Comparison of ENCODE assay signal across 13 cellular contexts in the genomic region with DNA sequence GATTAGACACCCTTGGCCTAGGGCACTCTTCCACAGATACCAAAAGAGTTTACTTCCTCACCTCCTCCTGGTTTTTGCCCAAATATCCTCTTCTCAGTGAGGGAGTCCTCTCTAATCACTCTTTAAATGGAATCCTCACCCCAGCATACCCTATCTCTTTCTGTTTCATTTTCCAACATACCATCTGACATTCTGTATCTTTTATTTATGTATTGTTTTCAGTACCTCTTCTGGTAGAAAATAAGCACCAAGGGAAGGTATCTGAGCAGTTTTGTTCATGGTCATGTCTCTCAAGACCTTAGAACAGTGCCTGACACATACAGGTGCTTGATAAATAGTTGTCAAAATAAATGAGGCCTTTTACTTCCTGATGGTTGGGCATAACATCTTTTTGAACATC. TPM values are rescaled to one million over a fixed set of nuclear protein-coding genes. Genes with fewer than 3 reads are reported as not detected.
DNase-seq lines count a peak whose midpoint lies in the region; ATAC-seq, FAIRE-seq and TF ChIP-seq lines count a peak whose summit lies in the region.
"Had no signal": no experiment of that assay in that cellular context is flagged by ENCODE, and none has a peak within 500 bp of the region (broad histone marks: within the 10 kb centered on the region; RNA-seq: fewer than 3 reads in every experiment).

No MANE protein-coding gene starts in this region.

- H3K27me3 ChIP-seq in K562 (ENCODE audit: control insufficient read depth in 2 of 2, insufficient read depth in 2 of 2, low read length in 2 of 2) = no peaks in the 10 kb centered on the region

- peaks cover 0 to 6% of the 10 kb centered on the region in 2 experiments; a peak in 2 of 5 replicates for H3K4me1 ChIP-seq in K562 (replicated peaks in 1 of 2; ENCODE audit: control insufficient read depth in 2 of 2, insufficient read depth in 2 of 2, low read length in 2 of 2)

- H3K9me3 ChIP-seq in K562 (replicated peaks; ENCODE audit: control insufficient read depth, insufficient read depth, low read depth, low read length) = no peaks in the 10 kb centered on the region

- no peak for TF ChIP-seq POLR2A in K562 (conservative IDR thresholded peaks at IDR 0.05)

- TF ChIP-seq EP300 in K562 (IDR thresholded peaks at IDR 0.05; ENCODE audit: low read length) = no peak

- H3K9me1 ChIP-seq in K562 (ENCODE audit: control insufficient read depth, insufficient read depth, low read length) = no peaks in the 10 kb centered on the region

- TF ChIP-seq RAD21 in K562 (CRISPR knock-in tag; conservative IDR thresholded peaks at IDR 0.05 in 1 of 2, IDR thresholded peaks at IDR 0.05 in 1 of 2) = no peak

- H4K20me1 ChIP-seq in K562 (replicated peaks; ENCODE audit: control insufficient read depth, insufficient read depth, low read length) = no peaks in the 10 kb centered on the region

- H3K36me3 ChIP-seq in K562 (ENCODE audit: control insufficient read depth, insufficient read depth, low read length) = no peaks in the 10 kb centered on the region

- no peak overlapping the region for H3K4me2 ChIP-seq in K562 (ENCODE audit: insufficient read depth, low read length)

- in situ Hi-C loops in K562 (cut with MboI) (no loop called here), ACHN (cut with HindIII; ENCODE audit: low pct_ligation_motif_present, low pct_unique_long_range_greater_than_20kb, low sequenced_read_pairs) (no loop called here)

- H2AFZ ChIP-seq in K562 (ENCODE audit: low read depth, low read length) = no peak overlapping the region; the same call in 1 of the 2 replicates

- no peak for FAIRE-seq in K562 (lab: Jason Lieb, UNC)
- FAIRE-seq: endometrium, HepG2, islet of Langerhans had no signal

- peak; percentile 54 for ATAC-seq in GM18873 (IDR thresholded peaks at IDR 0.05; ENCODE audit: low FRiP score, unreplicated experiment)
- peak; percentile 68 for ATAC-seq in GM21526 (IDR thresholded peaks at IDR 0.05; ENCODE audit: low FRiP score, unreplicated experiment)
- peak; percentile 76 for ATAC-seq in HG03139 (IDR thresholded peaks at IDR 0.05; ENCODE audit: unreplicated experiment)
- ATAC-seq in K562 = peak; percentile 22; the same call in 1 of the 3 replicates
- ATAC-seq: HepG2 had no signal

- BruUV-seq in K562 (replicated peaks; lab: Mats Ljungman, UMichigan) = no TSS peak

- H3K79me2 ChIP-seq in K562 (ENCODE audit: control insufficient read depth, insufficient read depth, low read length) = no peaks in the 10 kb centered on the region

- no peak for DNase-seq in K562 (ENCODE audit: extremely low read depth in 1 of 4, low spot score in 3 of 4)
- DNase-seq in NCI-H2171 treated with DMSO at 0.1 percent for 48 hours (lab: John Stamatoyannopoulos, UW) = no peak
- DNase-seq in ureter (ENCODE audit: low spot score) = no peak
- no peak for DNase-seq in ACHN
- DNase-seq in epidermal melanocyte (ENCODE audit: insufficient read length, low spot score) = no peak
- DNase-seq: NCI-H345 had no signal

- CTCF ChIA-PET in K562 (lab: Yijun Ruan, JAX; ENCODE audit: low intra/inter-chr PET ratio) = no interaction called here

- TF ChIP-seq CTCF in K562 (IDR thresholded peaks at IDR 0.05 in 2 of 3, conservative IDR thresholded peaks at IDR 0.05 in 1 of 3; ENCODE audit: insufficient read depth in 2 of 3, low read depth in 1 of 3, low read length in 3 of 3) = no peak

- H3K27ac ChIP-seq in K562 (ENCODE audit: extremely low read depth, low read depth, low read length) = no peak overlapping the region

- H3K9ac ChIP-seq in K562 (ENCODE audit: insufficient read depth in 1 of 2, low read depth in 2 of 2, low read length in 2 of 2) = no peak overlapping the region

- POLR2A ChIA-PET in K562 (lab: Yijun Ruan, JAX) = interaction anchor here (0.7 kb wide), 1 partner anchor 1961 kb away, joined by 5 read pairs; no protein-coding TSS in a partner anchor

- no peak overlapping the region for H3K4me3 ChIP-seq in K562

- intact Hi-C loops in K562 (cut with micrococcal nuclease) = no loop called here

TF ChIP-seq in K562, 482 proteins besides CTCF, POLR2A, EP300 and RAD21 (continues in another document):
- TF ChIP-seq ETV6 (IDR thresholded peaks at IDR 0.05; ENCODE audit: borderline replicate concordance in 1 of 2, low read depth in 2 of 2, low read length in 1 of 2) = no peak
- no peak for TF ChIP-seq ETV6 (CRISPR knock-in tag; IDR thresholded peaks at IDR 0.05; ENCODE audit: borderline replicate concordance)
- TF ChIP-seq BRCA1 (IDR thresholded peaks at IDR 0.05) = no peak
- no peak for TF ChIP-seq BRCA1 (CRISPR knock-in tag; IDR thresholded peaks at IDR 0.05)
- TF ChIP-seq, protein P1, sequence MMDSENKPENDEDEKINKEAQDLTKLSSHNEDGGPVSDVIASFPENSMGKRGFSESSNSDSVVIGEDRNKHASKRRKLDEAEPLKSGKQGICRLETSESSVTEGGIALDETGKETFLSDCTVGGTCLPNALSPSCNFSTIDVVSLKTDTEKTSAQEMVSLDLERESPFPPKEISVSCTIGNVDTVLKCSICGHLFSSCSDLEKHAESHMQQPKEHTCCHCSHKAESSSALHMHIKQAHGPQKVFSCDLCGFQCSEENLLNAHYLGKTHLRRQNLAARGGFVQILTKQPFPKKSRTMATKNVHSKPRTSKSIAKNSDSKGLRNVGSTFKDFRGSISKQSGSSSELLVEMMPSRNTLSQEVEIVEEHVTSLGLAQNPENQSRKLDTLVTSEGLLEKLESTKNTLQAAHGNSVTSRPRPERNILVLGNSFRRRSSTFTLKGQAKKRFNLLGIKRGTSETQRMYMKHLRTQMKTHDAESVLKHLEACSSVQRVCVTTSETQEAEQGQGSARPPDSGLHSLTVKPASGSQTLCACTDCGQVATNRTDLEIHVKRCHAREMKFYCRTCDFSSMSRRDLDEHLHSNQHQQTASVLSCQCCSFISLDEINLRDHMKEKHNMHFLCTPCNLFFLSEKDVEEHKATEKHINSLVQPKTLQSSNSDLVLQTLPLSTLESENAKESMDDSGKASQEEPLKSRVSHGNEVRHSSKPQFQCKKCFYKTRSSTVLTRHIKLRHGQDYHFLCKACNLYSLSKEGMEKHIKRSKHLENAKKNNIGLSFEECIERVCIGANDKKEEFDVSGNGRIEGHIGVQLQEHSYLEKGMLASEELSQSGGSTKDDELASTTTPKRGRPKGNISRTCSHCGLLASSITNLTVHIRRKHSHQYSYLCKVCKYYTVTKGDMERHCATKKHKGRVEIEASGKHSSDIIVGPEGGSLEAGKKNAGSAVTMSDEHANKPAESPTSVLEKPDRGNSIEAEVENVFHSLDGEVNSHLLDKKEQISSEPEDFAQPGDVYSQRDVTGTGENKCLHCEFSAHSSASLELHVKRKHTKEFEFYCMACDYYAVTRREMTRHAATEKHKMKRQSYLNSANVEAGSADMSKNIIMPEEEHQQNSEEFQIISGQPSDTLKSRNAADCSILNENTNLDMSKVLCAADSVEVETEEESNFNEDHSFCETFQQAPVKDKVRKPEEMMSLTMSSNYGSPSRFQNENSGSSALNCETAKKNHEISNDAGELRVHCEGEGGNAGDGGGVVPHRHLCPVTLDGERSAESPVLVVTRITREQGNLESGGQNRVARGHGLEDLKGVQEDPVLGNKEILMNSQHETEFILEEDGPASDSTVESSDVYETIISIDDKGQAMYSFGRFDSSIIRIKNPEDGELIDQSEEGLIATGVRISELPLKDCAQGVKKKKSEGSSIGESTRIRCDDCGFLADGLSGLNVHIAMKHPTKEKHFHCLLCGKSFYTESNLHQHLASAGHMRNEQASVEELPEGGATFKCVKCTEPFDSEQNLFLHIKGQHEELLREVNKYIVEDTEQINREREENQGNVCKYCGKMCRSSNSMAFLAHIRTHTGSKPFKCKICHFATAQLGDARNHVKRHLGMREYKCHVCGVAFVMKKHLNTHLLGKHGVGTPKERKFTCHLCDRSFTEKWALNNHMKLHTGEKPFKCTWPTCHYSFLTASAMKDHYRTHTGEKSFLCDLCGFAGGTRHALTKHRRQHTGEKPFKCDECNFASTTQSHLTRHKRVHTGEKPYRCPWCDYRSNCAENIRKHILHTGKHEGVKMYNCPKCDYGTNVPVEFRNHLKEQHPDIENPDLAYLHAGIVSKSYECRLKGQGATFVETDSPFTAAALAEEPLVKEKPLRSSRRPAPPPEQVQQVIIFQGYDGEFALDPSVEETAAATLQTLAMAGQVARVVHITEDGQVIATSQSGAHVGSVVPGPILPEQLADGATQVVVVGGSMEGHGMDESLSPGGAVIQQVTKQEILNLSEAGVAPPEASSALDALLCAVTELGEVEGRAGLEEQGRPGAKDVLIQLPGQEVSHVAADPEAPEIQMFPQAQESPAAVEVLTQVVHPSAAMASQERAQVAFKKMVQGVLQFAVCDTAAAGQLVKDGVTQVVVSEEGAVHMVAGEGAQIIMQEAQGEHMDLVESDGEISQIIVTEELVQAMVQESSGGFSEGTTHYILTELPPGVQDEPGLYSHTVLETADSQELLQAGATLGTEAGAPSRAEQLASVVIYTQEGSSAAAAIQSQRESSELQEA (IDR thresholded peaks at IDR 0.05; ENCODE audit: low read depth) = no peak
- no peak for TF ChIP-seq PRMT5 (CRISPR knock-in tag; IDR thresholded peaks at IDR 0.05)
- TF ChIP-seq NCOA4 (IDR thresholded peaks at IDR 0.05; ENCODE audit: partially characterized antibody) = no peak
- TF ChIP-seq THRAP3 (IDR thresholded peaks at IDR 0.05; ENCODE audit: borderline replicate concordance) = no peak

RNA-seq across cellular contexts. Expression of gene KIAA0408, which starts 55.1 kb away (rescaled TPM):
- total RNA-seq in K562 (2011; cell fraction: chromatin; rRNA removed; ENCODE audit: low replicate concordance) = not detected in 2 replicates
- not detected in 2 replicates for total RNA-seq in K562 (2011; cell fraction: nucleolus; rRNA removed)
- total RNA-seq in K562 (2011; cell fraction: nucleoplasm; rRNA removed) = not detected in 2 replicates
- total RNA-seq in K562 (2014; rRNA removed) = not detected in 2 replicates
- not detected in 2 replicates for total RNA-seq in K562 (2014; rRNA removed; fragmentation: Illumina TruSeq; extraction: Trizol)
- not detected in 2 replicates for total RNA-seq in K562 (2015; rRNA removed; fragmentation: Illumina TruSeq; extraction: Trizol)
- 0.11 TPM in 1 of 2 replicates, not detected in the other for total RNA-seq in K562 (2021)
- not detected in 2 replicates for polyA plus RNA-seq in K562 (2011; rRNA removed)
- polyA plus RNA-seq in K562 (2011; cell fraction: cytosol; rRNA removed) = not detected in 2 replicates
- polyA plus RNA-seq in K562 (2011; cell fraction: nucleus; rRNA removed) = not detected in 2 replicates
- polyA plus RNA-seq in K562 (2012) = 0.03 TPM in 1 of 2 replicates, not detected in the other
- not detected in 2 replicates for polyA plus RNA-seq in K562 (2014; fragmentation: Illumina TruSeq; extraction: Trizol)
- not detected for polyA plus RNA-seq in K562 (2014; fragmentation: Nextera tagmentation; extraction: Ambion mirVana)
- not detected in 2 replicates for polyA plus RNA-seq in K562 (2014; rRNA removed)
- polyA minus RNA-seq in K562 (2011; rRNA and poly(A)+ RNA removed) = not detected in 2 replicates
- not detected in 2 replicates for polyA minus RNA-seq in K562 (2011; cell fraction: cytosol; rRNA and poly(A)+ RNA removed)
- not detected in 2 replicates for polyA minus RNA-seq in K562 (2011; cell fraction: nucleus; rRNA and poly(A)+ RNA removed)
- 12.8 TPM for total RNA-seq in ureter
- total RNA-seq: G401, HepG2 had no signal
- polyA plus RNA-seq: HepG2 had no signal

Comparison
In these comparisons a context has a peak if more than half of its experiments do, and no peak if none do; other contexts are left out.
1. ATAC-seq: peak in every context shown above with its lines; median percentile 76 in HG03139; 68 in GM21526; 54 in GM18873; 22 in K562.
2. RNA of gene KIAA0408, which starts 55.1 kb away (total RNA-seq): 12.8 TPM in ureter (single experiment); 0.11 TPM in K562; every median in the first group is over 10 times any median in the second.